In the genomic region with DNA sequence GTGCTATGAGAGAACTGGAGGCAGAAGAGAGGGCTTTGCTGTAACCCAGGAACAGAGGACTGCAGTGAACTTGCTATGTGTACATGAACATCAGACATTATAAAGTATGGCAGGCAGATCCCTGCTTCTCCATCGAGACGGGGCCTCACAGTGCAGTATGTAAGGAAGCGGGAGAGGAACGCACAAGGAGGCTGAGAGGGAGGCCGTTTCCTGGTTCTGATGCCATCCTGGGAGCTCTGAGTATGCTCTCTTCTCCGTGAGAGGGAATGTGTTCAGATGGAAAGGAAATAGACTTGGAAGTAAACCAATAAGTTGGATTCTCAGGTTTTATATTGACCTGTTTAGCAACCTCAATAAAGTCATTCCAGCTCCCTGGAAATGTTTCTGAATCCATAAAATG, we compare ENCODE assay signal across 18 cellular contexts.
DNase-seq lines count a peak whose midpoint lies in the region; ATAC-seq, FAIRE-seq and TF ChIP-seq lines count a peak whose summit lies in the region.
"Had no signal": no experiment of that assay in that cellular context is flagged by ENCODE, and none has a peak within 500 bp of the region (broad histone marks: within the 10 kb centered on the region; RNA-seq: fewer than 3 reads in every experiment).

No MANE protein-coding gene starts in this region.

- H4K8ac ChIP-seq in neuronal stem cell (ENCODE audit: low read depth, low read length): no peak overlapping the region

- TF ChIP-seq POLR2A in right lobe of liver (IDR thresholded peaks at IDR 0.05): no peak

- no peaks in the 10 kb centered on the region for H3K9me3 ChIP-seq in right lobe of liver
- no peaks in the 10 kb centered on the region for H3K9me3 ChIP-seq in neuronal stem cell (replicated peaks in 1 of 2; ENCODE audit: control insufficient read depth in 2 of 2, insufficient read depth in 1 of 2, low read depth in 1 of 2, low read length in 2 of 2)
- H3K9me3 ChIP-seq: BE2C, Caco-2 had no signal

- no peak for ATAC-seq in right lobe of liver
- ATAC-seq in HG02678 (IDR thresholded peaks at IDR 0.05; ENCODE audit: unreplicated experiment): no peak
- ATAC-seq: GM23338, HCT116 had no signal

- H3K4me3 ChIP-seq in right lobe of liver (no peak overlapping the region), neuronal stem cell (ENCODE audit: low read length in 2 of 2) (no peak overlapping the region)
- H3K4me3 ChIP-seq: GM23338 had no signal

- no peak overlapping the region for H3K4me2 ChIP-seq in neuronal stem cell (ENCODE audit: insufficient read depth, low read length, poor library complexity, severe bottlenecking)
- H3K4me2 ChIP-seq: GM23338 had no signal

- no peaks in the 10 kb centered on the region for H3K36me3 ChIP-seq in right lobe of liver
- H3K36me3 ChIP-seq in neuronal stem cell (replicated peaks in 1 of 2; ENCODE audit: control insufficient read depth in 2 of 2, insufficient read depth in 2 of 2, low read length in 2 of 2): no peaks in the 10 kb centered on the region
- H3K36me3 ChIP-seq: BE2C had no signal

- TF ChIP-seq CTCF in VCaP (conservative IDR thresholded peaks at IDR 0.05) (no peak), right lobe of liver (IDR thresholded peaks at IDR 0.05) (no peak), GM10266 (IDR thresholded peaks at IDR 0.05; ENCODE audit: control insufficient read depth, insufficient read depth, low read depth, missing control alignments) (no peak)

- H3K23ac ChIP-seq in neuronal stem cell (ENCODE audit: low read depth, low read length, poor library complexity): no peak overlapping the region

- H3K27me3 ChIP-seq in right lobe of liver (no peaks in the 10 kb centered on the region), neuronal stem cell (ENCODE audit: control insufficient read depth in 3 of 3, insufficient read depth in 3 of 3, low read depth in 1 of 3, low read length in 3 of 3) (no peaks in the 10 kb centered on the region)
- H3K27me3 ChIP-seq: BE2C had no signal

- no peak overlapping the region for H2BK15ac ChIP-seq in neuronal stem cell (ENCODE audit: low read length)

- H2BK12ac ChIP-seq in neuronal stem cell (ENCODE audit: low read length): no peak overlapping the region

- DNase-seq in HTR-8/SVneo (ENCODE audit: insufficient read length, low spot score) (no peak), right lobe of liver (no peak), neuronal stem cell (ENCODE audit: low spot score) (no peak), GM10266 (ENCODE audit: extremely low spot score) (no peak), SW480 (ENCODE audit: low spot score) (no peak), Ammon's horn (ENCODE audit: low spot score) (no peak)
- DNase-seq: BE2C; C1 segment of cervical spinal cord; Caco-2; CD4-positive, CD25-positive, alpha-beta regulatory T cell; H7; HFFc6 had no signal

- H4K91ac ChIP-seq in neuronal stem cell (ENCODE audit: low read depth, low read length, poor library complexity): no peak overlapping the region

- intact Hi-C loops in right lobe of liver (cut with DNase I): no loop called here

- H3K4ac ChIP-seq in neuronal stem cell (ENCODE audit: low read length): no peak overlapping the region

- 70% methylated on average over 6 of the region's 6 CpGs for WGBS in right lobe of liver (ENCODE audit: insufficient coverage, low coverage, low lambda C conversion rate, missing lambda C conversion rate)
- no CpG with 5 or more reads among the region's 6 CpGs for WGBS in neuronal stem cell (ENCODE audit: extremely low coverage in 2 of 2, insufficient read length in 2 of 2, insufficient replicate concordance in 1 of 2), 2 donors

- peak overlapping the region; percentile 25; the same call in 1 of the 2 replicates for H3K27ac ChIP-seq in VCaP
- H3K27ac ChIP-seq in right lobe of liver: peak overlapping the region; percentile 20 to 97 (median 39)
- no peak overlapping the region for H3K27ac ChIP-seq in neuronal stem cell (replicated peaks; ENCODE audit: low read length)

- peak; percentile 16 for FAIRE-seq in HTR-8/SVneo (lab: Jason Lieb, UNC)
- FAIRE-seq: D721Med, G401.6 had no signal

- H3K9ac ChIP-seq in neuronal stem cell (ENCODE audit: low read depth, low read length, poor library complexity): peak overlapping the region; percentile 15

- no peak overlapping the region for H2BK120ac ChIP-seq in neuronal stem cell (ENCODE audit: low read depth, low read length)

- no peak overlapping the region for H3K14ac ChIP-seq in neuronal stem cell (ENCODE audit: low read length)

- no peak overlapping the region for H2AK5ac ChIP-seq in neuronal stem cell (ENCODE audit: low read depth, low read length)

- H2AFZ ChIP-seq in neuronal stem cell (ENCODE audit: low read length): no peak overlapping the region
- H2AFZ ChIP-seq: GM23338 had no signal

- no peak overlapping the region for H3K18ac ChIP-seq in neuronal stem cell (ENCODE audit: low read length)

- no peak overlapping the region for H2BK5ac ChIP-seq in neuronal stem cell (ENCODE audit: low read length)

- no peaks in the 10 kb centered on the region for H3K79me1 ChIP-seq in neuronal stem cell (ENCODE audit: low read depth, low read length)

- H3K4me1 ChIP-seq in right lobe of liver (peaks cover 0 to 41% (median 13%) of the 10 kb centered on the region in 4 donors), neuronal stem cell (ENCODE audit: control insufficient read depth in 2 of 2, insufficient read depth in 1 of 2, low read depth in 1 of 2, low read length in 2 of 2) (peaks cover 0 to 6% of the 10 kb centered on the region in 2 donors)
- H3K4me1 ChIP-seq: BE2C had no signal
